ENCODE assay signal across 18 cellular contexts in the genomic region with DNA sequence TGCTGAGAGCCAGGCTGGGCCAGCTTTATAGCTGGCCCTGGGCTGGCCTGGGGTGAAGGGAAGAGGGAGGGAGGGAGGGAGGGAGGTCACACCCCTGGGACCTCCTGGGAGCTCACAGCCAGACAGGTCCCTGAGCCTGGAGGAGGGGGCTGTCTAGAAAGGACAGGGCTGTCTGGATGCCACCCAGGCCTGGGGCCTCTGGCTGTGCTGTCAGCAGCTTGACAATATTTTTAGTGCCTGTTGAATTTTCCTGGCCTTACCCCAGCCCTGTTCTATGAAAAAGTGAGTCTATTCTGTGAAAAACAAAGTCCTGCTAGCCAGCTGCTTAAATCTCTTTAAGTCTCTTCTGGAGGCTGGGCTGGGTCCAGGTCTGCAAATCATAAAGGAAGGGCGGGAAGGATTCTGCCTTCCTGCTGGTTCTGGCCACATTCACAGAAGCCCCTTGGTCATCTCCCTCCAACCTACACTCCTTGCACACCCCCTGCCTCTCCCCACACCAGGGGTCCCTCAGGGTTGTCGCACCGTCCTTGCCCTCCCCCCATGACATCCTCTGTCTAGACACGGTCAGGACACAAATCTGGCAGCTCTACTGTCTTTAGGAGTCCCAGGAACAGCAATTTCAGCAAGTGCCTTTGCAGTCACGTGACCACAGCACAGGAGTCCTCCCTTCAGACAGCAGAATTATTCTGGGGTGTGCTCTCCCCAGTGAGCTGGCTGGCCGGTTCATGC. TPM values are rescaled to one million over a fixed set of nuclear protein-coding genes. Genes with fewer than 3 reads are reported as not detected.
A peak's percentile ranks its signal among the peaks of the same experiment; 100 is the strongest.
DNase-seq lines count a peak whose midpoint lies in the region; ATAC-seq, FAIRE-seq and TF ChIP-seq lines count a peak whose summit lies in the region.
"Had no signal": no experiment of that assay in that cellular context is flagged by ENCODE, and none has a peak within 500 bp of the region (broad histone marks: within the 10 kb centered on the region; RNA-seq: fewer than 3 reads in every experiment).

A gene with protein sequence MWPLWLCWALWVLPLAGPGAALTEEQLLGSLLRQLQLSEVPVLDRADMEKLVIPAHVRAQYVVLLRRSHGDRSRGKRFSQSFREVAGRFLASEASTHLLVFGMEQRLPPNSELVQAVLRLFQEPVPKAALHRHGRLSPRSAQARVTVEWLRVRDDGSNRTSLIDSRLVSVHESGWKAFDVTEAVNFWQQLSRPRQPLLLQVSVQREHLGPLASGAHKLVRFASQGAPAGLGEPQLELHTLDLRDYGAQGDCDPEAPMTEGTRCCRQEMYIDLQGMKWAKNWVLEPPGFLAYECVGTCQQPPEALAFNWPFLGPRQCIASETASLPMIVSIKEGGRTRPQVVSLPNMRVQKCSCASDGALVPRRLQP (minus strand): TSS at position 1 of the 729 bp plus-strand sequence. CDS start 80 bp downstream, outside the sequence.

- BruUV-seq in HepG2 (replicated peaks; lab: Mats Ljungman, UMichigan): no TSS peak

- no peaks in the 10 kb centered on the region for H3K79me2 ChIP-seq in HepG2 (ENCODE audit: insufficient read depth, low read length)

- CTCF ChIA-PET in HepG2 (lab: Yijun Ruan, JAX; ENCODE audit: low intra/inter-chr PET ratio, low total read pairs): no interaction called here

- no peak within 1 kb of the TSS for H3K27ac ChIP-seq in HepG2 (ENCODE audit: extremely low read length, insufficient read depth, low read length)
- no peak within 1 kb of the TSS for H3K27ac ChIP-seq in right lobe of liver

- no peak for TF ChIP-seq RAD21 in HepG2 (CRISPR knock-in tag; IDR thresholded peaks at IDR 0.05)

- H3K4me1 ChIP-seq in HepG2 (ENCODE audit: insufficient read depth, low read length) (peaks cover 53% of the 10 kb centered on the region), right lobe of liver (no peaks in the 10 kb centered on the region)

- H3K27ac Mint-ChIP-seq in osteocyte (ENCODE audit: unreplicated experiment): peak within 1 kb of the TSS; percentile 42
- H3K27ac Mint-ChIP-seq: activated T-helper 2 cell treated with anti-CD3 and anti-CD28 coated beads, Interferon-gamma antibody, Interleukin-2, Interleukin-4, amounts not matched to agents 10 μg/mL and 5 μg/mL and 100 μg/mL, durations not matched to agents 14 hours and 24 hours and 36 hours; effector memory CD8-positive, alpha-beta T cell; T-helper 2 cell treated with Interferon-gamma antibody and Interleukin-4, amounts not matched to agents 5 μg/mL and 100 μg/mL, for 36 hours had no signal

- H3K9ac ChIP-seq in HepG2 (ENCODE audit: insufficient read depth, low read depth, low read length): peak within 1 kb of the TSS; percentile 15; the same call in 1 of the 2 replicates

- peaks cover 3 to 17% of the 10 kb centered on the region in 2 experiments; a peak in 3 of 5 replicates for H3K27me3 ChIP-seq in HepG2 (ENCODE audit: control insufficient read depth in 1 of 2, insufficient read depth in 2 of 2, low read length in 2 of 2)
- H3K27me3 ChIP-seq in right lobe of liver: no peaks in the 10 kb centered on the region

- no peaks in the 10 kb centered on the region for H3K9me3 ChIP-seq in HepG2 (ENCODE audit: low read length)
- H3K9me3 ChIP-seq in right lobe of liver: no peaks in the 10 kb centered on the region
- H3K9me3 ChIP-seq: HAP-1 had no signal

- no peak for ATAC-seq in HepG2
- ATAC-seq in right lobe of liver: no peak
- peak; percentile 56 for ATAC-seq in Right ventricle myocardium superior (ENCODE audit: poor library complexity)
- no peak for ATAC-seq in HG03378 (IDR thresholded peaks at IDR 0.05; ENCODE audit: unreplicated experiment)
- ATAC-seq in GM21529 (IDR thresholded peaks at IDR 0.05; ENCODE audit: unreplicated experiment): no peak
- ATAC-seq: effector memory CD8-positive, alpha-beta T cell had no signal

- H3K4me2 ChIP-seq in HepG2 (ENCODE audit: low read depth, low read length): peak within 1 kb of the TSS; percentile 70

- peaks cover 12% of the 10 kb centered on the region for H3K27me3 Mint-ChIP-seq in osteocyte (ENCODE audit: unreplicated experiment)

- TF ChIP-seq EP300 in HepG2 (IDR thresholded peaks at IDR 0.05; ENCODE audit: low read depth in 2 of 2, low read length in 2 of 2) (no peak), HepG2 (CRISPR knock-in tag; IDR thresholded peaks at IDR 0.05; ENCODE audit: borderline replicate concordance) (no peak)

- H3K4me3 ChIP-seq in HepG2 (replicated peaks in 1 of 3; ENCODE audit: insufficient read depth in 1 of 3, low read depth in 2 of 3, low read length in 3 of 3): peak within 1 kb of the TSS in 1 of 3 experiments; percentile 61; a peak in 2 of 6 replicates
- no peak within 1 kb of the TSS for H3K4me3 ChIP-seq in right lobe of liver
- H3K4me3 ChIP-seq: HAP-1 had no signal

- no peak for FAIRE-seq in HepG2 (lab: Jason Lieb, UNC)

- intact Hi-C loops in HepG2 (cut with micrococcal nuclease; ENCODE audit: unreplicated experiment) (no loop called here), right lobe of liver (cut with DNase I) (no loop called here), Right ventricle myocardium superior (cut with DNase I) (no loop called here)

- H3K4me1 Mint-ChIP-seq in osteocyte (ENCODE audit: unreplicated experiment): peaks cover 8% of the 10 kb centered on the region

- H4K20me1 ChIP-seq in HepG2 (ENCODE audit: insufficient read depth, low read length): no peaks in the 10 kb centered on the region

- no peaks in the 10 kb centered on the region for H3K36me3 ChIP-seq in HepG2 (replicated peaks in 1 of 2; ENCODE audit: control insufficient read depth in 1 of 2, insufficient read depth in 2 of 2, low read length in 2 of 2)
- no peaks in the 10 kb centered on the region for H3K36me3 ChIP-seq in right lobe of liver
- H3K36me3 ChIP-seq: HAP-1 had no signal

- WGBS in HepG2 (ENCODE audit: low lambda C conversion rate): 34% methylated on average over 6 of the region's 6 CpGs
- WGBS in right lobe of liver (ENCODE audit: insufficient coverage, low coverage, low lambda C conversion rate, missing lambda C conversion rate): 63% methylated on average over 5 of the region's 6 CpGs

- no peaks in the 10 kb centered on the region for H3K36me3 Mint-ChIP-seq in osteocyte (ENCODE audit: unreplicated experiment)

- POLR2A ChIA-PET in HepG2 (lab: Yijun Ruan, JAX): interaction anchor here (1.8 kb wide), 1 partner anchor 18 kb away, joined by 8 read pairs; a partner anchor contains a TSS

- H3K4me3 Mint-ChIP-seq in osteocyte (ENCODE audit: unreplicated experiment): no peak within 1 kb of the TSS
- H3K4me3 Mint-ChIP-seq: effector memory CD8-positive, alpha-beta T cell; T-helper 2 cell treated with Interferon-gamma antibody and Interleukin-4, amounts not matched to agents 5 μg/mL and 100 μg/mL, for 36 hours had no signal

- DNase-seq in HepG2 (ENCODE audit: low spot score) (no peak), right lobe of liver (no peak), Right ventricle myocardium superior (no peak), osteocyte (ENCODE audit: extremely low spot score, unreplicated experiment) (no peak), KG1 (lab: John Stamatoyannopoulos, UW) (no peak), HuH-7 (ENCODE audit: low spot score) (no peak)
- DNase-seq: activated CD4-positive, alpha-beta T cell treated with anti-CD3 and anti-CD28 coated beads, Interleukin-2, amount 50 U/mL, for 48 hours; effector memory CD8-positive, alpha-beta T cell; foreskin melanocyte; NCI-H1092; NCI-H510A had no signal

- no peak for TF ChIP-seq CTCF in HepG2 (CRISPR knock-in tag; IDR thresholded peaks at IDR 0.05)
- no peak for TF ChIP-seq CTCF in right lobe of liver (IDR thresholded peaks at IDR 0.05)
- TF ChIP-seq CTCF in osteocyte (IDR thresholded peaks at IDR 0.05): no peak

- no peaks in the 10 kb centered on the region for H3K9me3 Mint-ChIP-seq in osteocyte (ENCODE audit: unreplicated experiment)
- H3K9me3 Mint-ChIP-seq: activated T-helper 2 cell treated with anti-CD3 and anti-CD28 coated beads, Interferon-gamma antibody, Interleukin-2, Interleukin-4, amounts not matched to agents 10 μg/mL and 5 μg/mL and 100 μg/mL, durations not matched to agents 14 hours and 24 hours and 36 hours; effector memory CD8-positive, alpha-beta T cell; T-helper 2 cell treated with Interferon-gamma antibody and Interleukin-4, amounts not matched to agents 5 μg/mL and 100 μg/mL, for 36 hours had no signal

- in situ Hi-C loops in HepG2 (cut with HindIII; ENCODE audit: extremely low pct_ligation_motif_present, low pct_unique_long_range_greater_than_20kb): no loop called here

- TF ChIP-seq POLR2A in HepG2 (IDR thresholded peaks at IDR 0.05; ENCODE audit: insufficient read depth in 1 of 2, low read depth in 2 of 2, low read length in 2 of 2): no peak
- TF ChIP-seq POLR2A in right lobe of liver (IDR thresholded peaks at IDR 0.05): no peak

- no peak within 1 kb of the TSS for H2AFZ ChIP-seq in HepG2 (ENCODE audit: low read length)

TF ChIP-seq in HepG2, 621 proteins besides CTCF, POLR2A, EP300 and RAD21 (continues in another document):
- TF ChIP-seq RAD51 (IDR thresholded peaks at IDR 0.05; ENCODE audit: borderline replicate concordance) (peak; percentile 88), ZBTB21 (CRISPR knock-in tag; IDR thresholded peaks at IDR 0.05) (no peak)

RNA-seq across cellular contexts. Expression of the gene that starts here (rescaled TPM):
- 0.13 and 0.15 TPM in 2 replicates for total RNA-seq in HepG2 (2016; rRNA removed; fragmentation: Illumina TruSeq; extraction: Trizol)
- total RNA-seq in HepG2 (2016; cell fraction: cytosol; rRNA removed; fragmentation: Illumina TruSeq; extraction: Trizol; ENCODE audit: low read depth): not detected in 2 replicates
- total RNA-seq in HepG2 (2016; cell fraction: insoluble cytoplasmic fraction; rRNA removed; fragmentation: Illumina TruSeq; extraction: Trizol): 0.11 TPM in 1 of 2 replicates, not detected in the other
- total RNA-seq in HepG2 (2016; cell fraction: membrane; rRNA removed; fragmentation: Illumina TruSeq; extraction: Trizol): not detected in 2 replicates
- 0.28 TPM in 1 of 2 replicates, not detected in the other for total RNA-seq in HepG2 (2016; cell fraction: nucleus; rRNA removed; fragmentation: Illumina TruSeq; extraction: Trizol)
- 0.33 and 0.42 TPM in 2 replicates for polyA plus RNA-seq in HepG2 (2011; rRNA removed)
- polyA plus RNA-seq in HepG2 (2011; cell fraction: cytosol; rRNA removed): 0.42 and 0.65 TPM in 2 replicates
- 0.16 and 0.28 TPM in 2 replicates for polyA plus RNA-seq in HepG2 (2011; cell fraction: nucleus; rRNA removed)
- 0.29 and 0.47 TPM in 2 replicates for polyA plus RNA-seq in HepG2 (2012)
- polyA plus RNA-seq in HepG2 (2016; cell fraction: cytosol; fragmentation: Illumina TruSeq; extraction: Trizol; ENCODE audit: low read depth): not detected in 2 replicates
- not detected in 2 replicates for polyA plus RNA-seq in HepG2 (2016; cell fraction: insoluble cytoplasmic fraction; fragmentation: Illumina TruSeq; extraction: Trizol; ENCODE audit: low read depth)
- 0.08 TPM in 1 of 2 replicates, not detected in the other for polyA plus RNA-seq in HepG2 (2016; cell fraction: membrane; fragmentation: Illumina TruSeq; extraction: Trizol; ENCODE audit: low read depth)
- polyA plus RNA-seq in HepG2 (2016; cell fraction: nucleus; fragmentation: Illumina TruSeq; extraction: Trizol; ENCODE audit: insufficient read depth, low read depth): not detected in 2 replicates
- 0.28 TPM in 1 of 2 replicates, not detected in the other for polyA minus RNA-seq in HepG2 (2011; rRNA and poly(A)+ RNA removed; ENCODE audit: low replicate concordance)
- polyA minus RNA-seq in HepG2 (2011; cell fraction: cytosol; rRNA and poly(A)+ RNA removed): not detected in 2 replicates
- polyA minus RNA-seq in HepG2 (2011; cell fraction: nucleus; rRNA and poly(A)+ RNA removed): not detected in 2 replicates
- under 1 TPM in 1 of 6 experiments, not detected in 5; 0.31 TPM for total RNA-seq in right lobe of liver
- 0.24 TPM for total RNA-seq in Right ventricle myocardium superior
- total RNA-seq in osteocyte: 0.43 TPM in 1 of 2 replicates, not detected in the other
- total RNA-seq: A172; activated T-helper 2 cell treated with anti-CD3 and anti-CD28 coated beads, Interferon-gamma antibody, Interleukin-2, Interleukin-4, amounts not matched to agents 10 μg/mL and 5 μg/mL and 100 μg/mL, durations not matched to agents 14 hours and 24 hours and 36 hours; kidney epithelial cell had no signal

Comparison
In these comparisons a context has a peak if more than half of its experiments do, and no peak if none do; other contexts are left out.
1. Peak in ATAC-seq in Right ventricle myocardium superior; RNA of the gene not detected or under 1 TPM.